1 cellular context compared by ENCODE assay signal in genomic region chr17:2433696-2434095, GRCh38.
TF ChIP-seq lines count a peak whose summit lies in the region.

No MANE protein-coding gene starts in this region.

TF ChIP-seq in WTC11, 78 proteins besides CTCF, POLR2A, EP300 and RAD21:
- no peak for TF ChIP-seq ZNF232 (CRISPR knock-in tag; IDR thresholded peaks at IDR 0.05)
- TF ChIP-seq ZNF121 (CRISPR knock-in tag; IDR thresholded peaks at IDR 0.05) = no peak
- no peak for TF ChIP-seq MLX (CRISPR knock-in tag; IDR thresholded peaks at IDR 0.05)
- no peak for TF ChIP-seq ZNF423 (CRISPR knock-in tag; IDR thresholded peaks at IDR 0.05)
- no peak for TF ChIP-seq IRF2 (CRISPR knock-in tag; IDR thresholded peaks at IDR 0.05; ENCODE audit: borderline replicate concordance, low read depth)
- no peak for TF ChIP-seq MAX (CRISPR knock-in tag; IDR thresholded peaks at IDR 0.05)
- TF ChIP-seq CREM (CRISPR knock-in tag; IDR thresholded peaks at IDR 0.05) = no peak
- TF ChIP-seq TCF7 (CRISPR knock-in tag; IDR thresholded peaks at IDR 0.05; ENCODE audit: low read depth) = no peak
- no peak for TF ChIP-seq ATF2 (CRISPR knock-in tag; IDR thresholded peaks at IDR 0.05; ENCODE audit: borderline replicate concordance, low read depth)
- no peak for TF ChIP-seq NFE2L1 (CRISPR knock-in tag; IDR thresholded peaks at IDR 0.05)
- TF ChIP-seq CDX4 (CRISPR knock-in tag; IDR thresholded peaks at IDR 0.05; ENCODE audit: borderline replicate concordance) = no peak
- no peak for TF ChIP-seq ZNF219 (CRISPR knock-in tag; IDR thresholded peaks at IDR 0.05; ENCODE audit: borderline replicate concordance)
- no peak for TF ChIP-seq ZNF138 (CRISPR knock-in tag; conservative IDR thresholded peaks at IDR 0.05)
- no peak for TF ChIP-seq ATF1 (CRISPR knock-in tag; IDR thresholded peaks at IDR 0.05)
- no peak for TF ChIP-seq RORB (CRISPR knock-in tag; IDR thresholded peaks at IDR 0.05)
- TF ChIP-seq ZNF396 (CRISPR knock-in tag; IDR thresholded peaks at IDR 0.05; ENCODE audit: borderline replicate concordance) = no peak
